ENCODE assay signal across 1 cellular context in the genomic region with DNA sequence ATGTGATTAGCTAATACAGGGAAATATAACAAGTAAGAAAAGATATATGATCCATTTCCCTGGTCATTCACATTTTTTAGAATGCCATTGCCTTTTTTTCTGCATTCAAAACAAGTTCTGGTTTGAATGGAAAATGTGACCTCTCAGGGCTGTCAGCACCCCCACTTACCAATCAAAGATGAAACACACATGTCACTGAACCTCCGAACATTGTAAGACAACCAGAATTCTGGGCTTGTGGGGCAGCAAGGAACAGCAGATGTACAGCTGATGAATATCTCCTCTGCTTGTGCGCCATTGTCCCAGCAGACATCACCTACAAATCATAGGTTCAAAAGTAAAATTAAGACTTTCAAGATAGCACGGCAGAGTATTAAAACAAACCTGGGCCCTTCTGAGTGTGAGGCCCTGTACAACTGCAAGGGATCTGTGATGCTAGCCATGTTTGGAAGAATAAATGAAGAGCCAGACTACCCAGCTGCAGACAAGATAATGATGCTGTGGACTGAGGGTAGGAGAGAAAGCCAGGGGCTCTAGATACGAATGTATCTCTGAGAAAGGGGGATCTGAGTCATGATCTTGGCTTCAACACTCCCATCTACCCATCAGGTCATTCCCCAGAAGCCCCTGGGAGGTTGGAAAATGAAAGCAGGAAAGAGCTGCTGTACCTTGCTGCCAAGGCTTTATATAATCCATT.
TF ChIP-seq lines count a peak whose summit lies in the region.

No MANE protein-coding gene starts in this region.

TF ChIP-seq in IMR-90, 13 proteins besides CTCF, POLR2A, EP300 and RAD21:
- TF ChIP-seq MXI1 (IDR thresholded peaks at IDR 0.05; ENCODE audit: borderline replicate concordance, low read depth, low read length) (no peak), MAFK (IDR thresholded peaks at IDR 0.05; ENCODE audit: low read depth, low read length) (no peak), RCOR1 (IDR thresholded peaks at IDR 0.05; ENCODE audit: insufficient replicate concordance, low read length) (no peak), SMC3 (IDR thresholded peaks at IDR 0.05; ENCODE audit: low read depth, low read length) (no peak), CHD1 (IDR thresholded peaks at IDR 0.05; ENCODE audit: low read depth, low read length) (no peak), BHLHE40 (IDR thresholded peaks at IDR 0.05; ENCODE audit: low read depth, low read length) (no peak)
